8 cellular contexts compared by ENCODE assay signal in the genomic region with DNA sequence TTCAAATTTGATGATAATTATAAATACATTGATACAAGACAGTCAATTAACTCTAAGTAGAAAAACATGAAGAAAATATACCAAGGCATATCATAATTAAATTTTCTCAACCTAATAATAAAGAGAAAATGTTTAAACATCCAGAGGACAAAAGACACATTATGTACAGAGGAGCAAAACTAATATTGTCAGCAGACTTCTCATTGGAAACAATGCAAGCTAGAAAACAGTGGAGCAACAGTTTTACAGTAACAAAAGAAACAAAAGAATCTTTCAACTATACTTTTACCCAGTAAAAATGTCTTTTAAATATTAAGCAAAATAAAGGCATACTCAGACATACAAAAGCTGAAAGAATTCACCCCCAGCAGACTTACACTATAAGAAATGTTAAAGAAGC.
"Had no signal": no experiment of that assay in that cellular context is flagged by ENCODE, and none has a peak within 500 bp of the region (broad histone marks: within the 10 kb centered on the region; RNA-seq: fewer than 3 reads in every experiment).

No MANE protein-coding gene starts in this region.

- H3K4me3 ChIP-seq: K562 had no signal

- DNase-seq: IMR-90, KBM-7, KG1 had no signal

- H3K27ac Mint-ChIP-seq: IgD-negative memory B cell had no signal

- H3K27ac ChIP-seq: HL-60, KMS-11 had no signal

- ATAC-seq: K562 had no signal

- H3K36me3 Mint-ChIP-seq: IgD-negative memory B cell had no signal

- FAIRE-seq: HTR-8/SVneo, K562 had no signal

- H3K4me1 Mint-ChIP-seq: IgD-negative memory B cell had no signal

- H3K9ac ChIP-seq: KMS-11 had no signal

- H3K4me2 ChIP-seq: KMS-11 had no signal

- H3K4me3 Mint-ChIP-seq: IgD-negative memory B cell had no signal
